ENCODE assay signal across 15 cellular contexts in the genomic region with DNA sequence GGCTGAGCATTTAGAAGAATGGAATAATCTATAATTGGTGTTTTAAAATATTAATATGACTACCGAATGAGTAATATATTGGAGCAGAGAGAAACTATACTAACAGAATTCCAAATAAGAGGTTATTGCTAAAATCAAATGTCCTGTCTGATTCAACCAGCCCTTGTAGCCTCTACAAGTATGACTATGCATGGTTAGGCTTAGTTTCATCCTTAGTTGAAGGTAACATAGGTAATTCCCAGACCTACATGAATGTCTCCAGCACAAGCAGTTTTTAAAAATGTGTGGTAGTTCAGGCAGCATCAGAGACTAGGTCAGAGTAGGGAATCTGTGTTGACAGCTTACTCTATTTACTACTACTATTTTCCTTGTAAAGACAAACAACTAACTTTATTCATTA. TPM values are rescaled to one million over a fixed set of nuclear protein-coding genes. Genes with fewer than 3 reads are reported as not detected.
A peak's percentile ranks its signal among the peaks of the same experiment; 100 is the strongest.
DNase-seq lines count a peak whose midpoint lies in the region; ATAC-seq lines count a peak whose summit lies in the region.
"Had no signal": no experiment of that assay in that cellular context is flagged by ENCODE, and none has a peak within 500 bp of the region (broad histone marks: within the 10 kb centered on the region; RNA-seq: fewer than 3 reads in every experiment).

No MANE protein-coding gene starts in this region.

- DNase-seq in NCI-H1417 (lab: John Stamatoyannopoulos, UW) (no peak), superior temporal gyrus (ENCODE audit: extremely low spot score) (no peak), mucosa of gallbladder (ENCODE audit: low spot score) (no peak), putamen (ENCODE audit: low spot score) (no peak)
- DNase-seq: activated CD8-positive, alpha-beta memory T cell treated with anti-CD3 and anti-CD28 coated beads for 24 hours; activated gamma-delta T cell treated with Interleukin-2 at 50 U/mL for 16 hours; dermis blood vessel endothelial cell; NCI-H1092; ovary had no signal

- ATAC-seq in GM18502 (IDR thresholded peaks at IDR 0.05; ENCODE audit: poor library complexity, unreplicated experiment): peak; percentile 90
- ATAC-seq in GM19351 (IDR thresholded peaks at IDR 0.05; ENCODE audit: unreplicated experiment): peak; percentile 69
- ATAC-seq in HG02763 (IDR thresholded peaks at IDR 0.05; ENCODE audit: unreplicated experiment): peak; percentile 62
- ATAC-seq in HG03442 (IDR thresholded peaks at IDR 0.05; ENCODE audit: unreplicated experiment): peak; percentile 92
- ATAC-seq: esophagus mucosa had no signal

RNA-seq across cellular contexts. Expression of gene SLC27A6, which starts 51.7 kb away (rescaled TPM):
- 0.60 TPM for total RNA-seq in mucosa of gallbladder
- total RNA-seq: dermis blood vessel endothelial cell, SK-MEL-5 had no signal
